Comparison of ENCODE assay signal across 7 cellular contexts in the genomic region with DNA sequence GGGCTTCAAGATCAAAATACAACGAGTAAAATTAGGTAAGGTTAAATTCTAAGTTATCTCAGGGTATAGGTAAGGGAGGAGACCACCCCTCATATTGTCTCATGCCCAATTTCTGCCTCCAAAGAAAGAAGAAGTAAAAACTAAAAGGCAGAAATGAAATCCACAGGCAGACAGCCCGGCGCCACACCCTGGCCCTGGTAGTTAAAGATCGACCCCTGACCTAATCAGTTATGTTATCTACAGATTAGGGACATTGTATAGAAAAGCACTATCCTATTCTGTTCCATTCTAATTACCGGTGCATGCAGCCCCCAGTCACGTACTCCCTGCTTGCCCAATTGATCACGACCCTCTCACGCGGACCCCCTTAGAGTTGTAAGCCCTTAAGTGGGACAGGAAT.
DNase-seq lines count a peak whose midpoint lies in the region; ATAC-seq and TF ChIP-seq lines count a peak whose summit lies in the region.
"Not testable (repeated sequence)": the region's sequence is repeated elsewhere in the genome, so short reads cannot be mapped to it uniquely, and the experiment has no call there.

No MANE protein-coding gene starts in this region.

- H3K4me1 Mint-ChIP-seq in CD14-positive monocyte, result peaks cover 24% of the 10 kb centered on the region
- H3K4me1 Mint-ChIP-seq in activated CD4-positive, alpha-beta T cell treated with anti-CD3 and anti-CD28 coated beads for 36 hours, result peaks cover 15% of the 10 kb centered on the region
- peaks cover 14% of the 10 kb centered on the region for H3K4me1 Mint-ChIP-seq in central memory CD8-positive, alpha-beta T cell
- not testable (repeated sequence) for H3K4me1 Mint-ChIP-seq in nephron

- intact Hi-C loops in CD14-positive monocyte (cut with micrococcal nuclease), result loop anchor here in 1 of 2 donors (5.0 kb wide), 1 partner anchor 570 kb away; the partner anchor contains the start of genes HNRNPH3 and PBLD
- intact Hi-C loops in activated CD4-positive, alpha-beta T cell treated with anti-CD3 and anti-CD28 coated beads for 36 hours (cut with DNase I, micrococcal nuclease), result loop anchor here (5.0 kb wide), 1 partner anchor 150 kb away; no protein-coding TSS in a partner anchor
- intact Hi-C loops in lower lobe of right lung (cut with DNase I), result not testable (repeated sequence)

- H3K4me3 Mint-ChIP-seq in CD14-positive monocyte (peak overlapping the region in 1 of 2 donors; percentile 42), nephron (peak overlapping the region in 2 of 3 experiments; percentile 66 to 96)
- not testable (repeated sequence) for H3K4me3 Mint-ChIP-seq in activated CD4-positive, alpha-beta T cell treated with anti-CD3 and anti-CD28 coated beads for 36 hours
- H3K4me3 Mint-ChIP-seq in central memory CD8-positive, alpha-beta T cell, result peak overlapping the region; percentile 18

- POLR2A ChIA-PET in activated CD4-positive, alpha-beta T cell treated with anti-CD3 and anti-CD28 coated beads for 36 hours (lab: Charles Lee), result not testable (repeated sequence)

- H3K36me3 Mint-ChIP-seq in CD14-positive monocyte; activated CD4-positive, alpha-beta T cell treated with anti-CD3 and anti-CD28 coated beads for 36 hours (ENCODE audit: low read depth); nephron (ENCODE audit: low read depth): not testable (repeated sequence)
- H3K36me3 Mint-ChIP-seq in central memory CD8-positive, alpha-beta T cell (ENCODE audit: insufficient read depth), result peaks cover 26% of the 10 kb centered on the region

- not testable (repeated sequence) for H3K27me3 ChIP-seq in DOHH2 (ENCODE audit: control insufficient read depth, low read length); SJCRH30; lower lobe of right lung (ENCODE audit: low read depth)

- not testable (repeated sequence) for H3K27me3 Mint-ChIP-seq in CD14-positive monocyte (ENCODE audit: low read depth in 3 of 3); activated CD4-positive, alpha-beta T cell treated with anti-CD3 and anti-CD28 coated beads for 36 hours; nephron (ENCODE audit: low read depth)
- H3K27me3 Mint-ChIP-seq in central memory CD8-positive, alpha-beta T cell, result peaks cover 17% of the 10 kb centered on the region

- DNase-seq in CD14-positive monocyte (ENCODE audit: low spot score); SJCRH30; activated CD4-positive, alpha-beta T cell treated with anti-CD3 and anti-CD28 coated beads for 36 hours; central memory CD8-positive, alpha-beta T cell (ENCODE audit: low spot score in 2 of 2): not testable (repeated sequence)
- peak; percentile 58 for DNase-seq in lower lobe of right lung

- ATAC-seq in activated CD4-positive, alpha-beta T cell treated with anti-CD3 and anti-CD28 coated beads for 36 hours; central memory CD8-positive, alpha-beta T cell (replicated peaks; ENCODE audit: extremely low read depth, poor library complexity, severe bottlenecking); lower lobe of right lung: not testable (repeated sequence)

- H3K9me3 Mint-ChIP-seq in CD14-positive monocyte; activated CD4-positive, alpha-beta T cell treated with anti-CD3 and anti-CD28 coated beads for 36 hours (ENCODE audit: low read depth); central memory CD8-positive, alpha-beta T cell; nephron: not testable (repeated sequence)

- H3K9me3 ChIP-seq in DOHH2 (ENCODE audit: control insufficient read depth, insufficient read depth, low read length); SJCRH30 (replicated peaks); lower lobe of right lung: not testable (repeated sequence)

- not testable (repeated sequence) for H3K4me3 ChIP-seq in DOHH2 (ENCODE audit: low read length); lower lobe of right lung
- peak overlapping the region; percentile 98 for H3K4me3 ChIP-seq in SJCRH30

- H3K4me1 ChIP-seq in DOHH2 (ENCODE audit: control insufficient read depth, low read length) (peaks cover 42% of the 10 kb centered on the region), lower lobe of right lung (peaks cover 14% of the 10 kb centered on the region)
- H3K4me1 ChIP-seq in SJCRH30, result not testable (repeated sequence)

- H3K27ac Mint-ChIP-seq in CD14-positive monocyte (peak overlapping the region; percentile 35 to 81 (median 69)), nephron (peak overlapping the region in 1 of 3 experiments; percentile 58)
- peak overlapping the region; percentile 58 for H3K27ac Mint-ChIP-seq in activated CD4-positive, alpha-beta T cell treated with anti-CD3 and anti-CD28 coated beads for 36 hours
- not testable (repeated sequence) for H3K27ac Mint-ChIP-seq in central memory CD8-positive, alpha-beta T cell (ENCODE audit: low read depth)

- TF ChIP-seq CTCF in CD14-positive monocyte (IDR thresholded peaks at IDR 0.05); DOHH2 (IDR thresholded peaks at IDR 0.05; ENCODE audit: low read depth, low read length, poor library complexity, severe bottlenecking); lower lobe of right lung (IDR thresholded peaks at IDR 0.05); nephron (IDR thresholded peaks at IDR 0.05; ENCODE audit: unreplicated experiment in 3 of 3): not testable (repeated sequence)

- H3F3A ChIP-seq in DOHH2 (ENCODE audit: control insufficient read depth, insufficient read depth), result peaks cover 11% of the 10 kb centered on the region

- H3K4me2 ChIP-seq in DOHH2 (ENCODE audit: low read length), result peak overlapping the region; percentile 44; the same call in 1 of the 2 replicates

- CTCF ChIA-PET in activated CD4-positive, alpha-beta T cell treated with anti-CD3 and anti-CD28 coated beads for 36 hours (lab: Charles Lee), result interaction anchor here (0.8 kb wide), 1 partner anchor 65 kb away, joined by 3 read pairs; no protein-coding TSS in a partner anchor

- H3K9me2 ChIP-seq in DOHH2 (replicated peaks; ENCODE audit: control insufficient read depth, low read length), result not testable (repeated sequence)

- not testable (repeated sequence) for H3K36me3 ChIP-seq in DOHH2 (ENCODE audit: control insufficient read depth, low read length); SJCRH30; lower lobe of right lung

- not testable (repeated sequence) for H3K27ac ChIP-seq in DOHH2 (ENCODE audit: low read depth, low read length); SJCRH30
- peak overlapping the region; percentile 94 for H3K27ac ChIP-seq in lower lobe of right lung

- not testable (repeated sequence) for H4K20me1 ChIP-seq in DOHH2 (ENCODE audit: control insufficient read depth, insufficient read depth, low read depth, low read length)

- H3K79me2 ChIP-seq in DOHH2 (ENCODE audit: control insufficient read depth, low read length), result not testable (repeated sequence)
